In the genomic region with DNA sequence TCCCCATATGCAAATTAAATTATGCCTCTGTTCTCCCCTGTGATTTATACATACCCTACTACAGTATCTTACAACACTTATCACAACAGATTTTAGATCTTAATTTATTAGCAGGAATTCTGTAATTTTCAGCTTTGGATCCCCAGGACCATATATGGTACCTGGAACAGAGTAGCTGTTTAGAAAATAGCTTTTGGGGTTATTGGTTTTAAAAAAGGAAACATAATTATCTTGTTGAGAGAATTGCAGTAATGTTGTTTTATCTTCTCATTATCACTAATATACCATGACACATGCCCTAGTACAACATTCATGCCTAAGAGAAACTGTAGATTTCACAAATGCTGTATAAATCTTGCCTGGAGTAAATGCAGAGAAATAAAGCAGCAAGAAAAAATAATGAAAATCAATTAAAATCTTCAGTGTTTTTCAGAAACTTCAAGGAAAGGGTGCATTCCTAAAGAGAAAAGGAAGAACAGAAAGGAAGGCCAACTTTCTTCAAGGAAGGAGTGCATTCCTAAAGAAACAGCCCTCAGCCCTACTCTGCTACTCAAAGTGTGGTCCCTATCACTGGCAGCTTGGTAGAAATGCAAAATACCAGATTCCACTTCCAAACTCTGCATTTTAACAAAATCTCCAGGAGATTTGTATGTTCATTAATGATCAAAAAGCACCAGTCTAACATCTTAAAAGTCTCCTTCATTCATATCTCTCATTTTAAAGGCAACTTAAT, we compare ENCODE assay signal across 1 cellular context.
TF ChIP-seq lines count a peak whose summit lies in the region.

No MANE protein-coding gene starts in this region.

TF ChIP-seq in GM23338, 12 proteins besides CTCF, POLR2A, EP300 and RAD21 (continued from another document):
- TF ChIP-seq, protein P1, sequence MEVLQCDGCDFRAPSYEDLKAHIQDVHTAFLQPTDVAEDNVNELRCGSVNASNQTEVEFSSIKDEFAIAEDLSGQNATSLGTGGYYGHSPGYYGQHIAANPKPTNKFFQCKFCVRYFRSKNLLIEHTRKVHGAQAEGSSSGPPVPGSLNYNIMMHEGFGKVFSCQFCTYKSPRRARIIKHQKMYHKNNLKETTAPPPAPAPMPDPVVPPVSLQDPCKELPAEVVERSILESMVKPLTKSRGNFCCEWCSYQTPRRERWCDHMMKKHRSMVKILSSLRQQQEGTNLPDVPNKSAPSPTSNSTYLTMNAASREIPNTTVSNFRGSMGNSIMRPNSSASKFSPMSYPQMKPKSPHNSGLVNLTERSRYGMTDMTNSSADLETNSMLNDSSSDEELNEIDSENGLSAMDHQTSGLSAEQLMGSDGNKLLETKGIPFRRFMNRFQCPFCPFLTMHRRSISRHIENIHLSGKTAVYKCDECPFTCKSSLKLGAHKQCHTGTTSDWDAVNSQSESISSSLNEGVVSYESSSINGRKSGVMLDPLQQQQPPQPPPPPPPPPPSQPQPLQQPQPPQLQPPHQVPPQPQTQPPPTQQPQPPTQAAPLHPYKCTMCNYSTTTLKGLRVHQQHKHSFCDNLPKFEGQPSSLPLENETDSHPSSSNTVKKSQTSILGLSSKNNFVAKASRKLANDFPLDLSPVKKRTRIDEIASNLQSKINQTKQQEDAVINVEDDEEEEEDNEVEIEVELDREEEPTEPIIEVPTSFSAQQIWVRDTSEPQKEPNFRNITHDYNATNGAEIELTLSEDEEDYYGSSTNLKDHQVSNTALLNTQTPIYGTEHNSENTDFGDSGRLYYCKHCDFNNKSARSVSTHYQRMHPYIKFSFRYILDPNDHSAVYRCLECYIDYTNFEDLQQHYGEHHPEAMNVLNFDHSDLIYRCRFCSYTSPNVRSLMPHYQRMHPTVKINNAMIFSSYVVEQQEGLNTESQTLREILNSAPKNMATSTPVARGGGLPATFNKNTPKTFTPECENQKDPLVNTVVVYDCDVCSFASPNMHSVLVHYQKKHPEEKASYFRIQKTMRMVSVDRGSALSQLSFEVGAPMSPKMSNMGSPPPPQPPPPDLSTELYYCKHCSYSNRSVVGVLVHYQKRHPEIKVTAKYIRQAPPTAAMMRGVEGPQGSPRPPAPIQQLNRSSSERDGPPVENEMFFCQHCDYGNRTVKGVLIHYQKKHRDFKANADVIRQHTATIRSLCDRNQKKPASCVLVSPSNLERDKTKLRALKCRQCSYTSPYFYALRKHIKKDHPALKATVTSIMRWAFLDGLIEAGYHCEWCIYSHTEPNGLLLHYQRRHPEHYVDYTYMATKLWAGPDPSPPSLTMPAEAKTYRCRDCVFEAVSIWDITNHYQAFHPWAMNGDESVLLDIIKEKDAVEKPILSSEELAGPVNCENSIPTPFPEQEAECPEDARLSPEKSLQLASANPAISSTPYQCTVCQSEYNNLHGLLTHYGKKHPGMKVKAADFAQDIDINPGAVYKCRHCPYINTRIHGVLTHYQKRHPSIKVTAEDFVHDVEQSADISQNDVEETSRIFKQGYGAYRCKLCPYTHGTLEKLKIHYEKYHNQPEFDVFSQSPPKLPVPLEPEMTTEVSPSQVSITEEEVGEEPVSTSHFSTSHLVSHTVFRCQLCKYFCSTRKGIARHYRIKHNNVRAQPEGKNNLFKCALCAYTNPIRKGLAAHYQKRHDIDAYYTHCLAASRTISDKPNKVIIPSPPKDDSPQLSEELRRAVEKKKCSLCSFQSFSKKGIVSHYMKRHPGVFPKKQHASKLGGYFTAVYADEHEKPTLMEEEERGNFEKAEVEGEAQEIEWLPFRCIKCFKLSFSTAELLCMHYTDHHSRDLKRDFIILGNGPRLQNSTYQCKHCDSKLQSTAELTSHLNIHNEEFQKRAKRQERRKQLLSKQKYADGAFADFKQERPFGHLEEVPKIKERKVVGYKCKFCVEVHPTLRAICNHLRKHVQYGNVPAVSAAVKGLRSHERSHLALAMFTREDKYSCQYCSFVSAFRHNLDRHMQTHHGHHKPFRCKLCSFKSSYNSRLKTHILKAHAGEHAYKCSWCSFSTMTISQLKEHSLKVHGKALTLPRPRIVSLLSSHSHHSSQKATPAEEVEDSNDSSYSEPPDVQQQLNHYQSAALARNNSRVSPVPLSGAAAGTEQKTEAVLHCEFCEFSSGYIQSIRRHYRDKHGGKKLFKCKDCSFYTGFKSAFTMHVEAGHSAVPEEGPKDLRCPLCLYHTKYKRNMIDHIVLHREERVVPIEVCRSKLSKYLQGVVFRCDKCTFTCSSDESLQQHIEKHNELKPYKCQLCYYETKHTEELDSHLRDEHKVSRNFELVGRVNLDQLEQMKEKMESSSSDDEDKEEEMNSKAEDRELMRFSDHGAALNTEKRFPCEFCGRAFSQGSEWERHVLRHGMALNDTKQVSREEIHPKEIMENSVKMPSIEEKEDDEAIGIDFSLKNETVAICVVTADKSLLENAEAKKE (CRISPR knock-in tag; IDR thresholded peaks at IDR 0.05): no peak
- TF ChIP-seq NANOG (IDR thresholded peaks at IDR 0.05; ENCODE audit: borderline replicate concordance): no peak
- TF ChIP-seq POLR2AphosphoS5 (IDR thresholded peaks at IDR 0.05; ENCODE audit: low read depth): no peak
- no peak for TF ChIP-seq JUNB (IDR thresholded peaks at IDR 0.05; ENCODE audit: unreplicated experiment)
TF ChIP-seq in GM23338: peak in this region for 0.
